ENCODE assay signal across 18 cellular contexts in the genomic region with DNA sequence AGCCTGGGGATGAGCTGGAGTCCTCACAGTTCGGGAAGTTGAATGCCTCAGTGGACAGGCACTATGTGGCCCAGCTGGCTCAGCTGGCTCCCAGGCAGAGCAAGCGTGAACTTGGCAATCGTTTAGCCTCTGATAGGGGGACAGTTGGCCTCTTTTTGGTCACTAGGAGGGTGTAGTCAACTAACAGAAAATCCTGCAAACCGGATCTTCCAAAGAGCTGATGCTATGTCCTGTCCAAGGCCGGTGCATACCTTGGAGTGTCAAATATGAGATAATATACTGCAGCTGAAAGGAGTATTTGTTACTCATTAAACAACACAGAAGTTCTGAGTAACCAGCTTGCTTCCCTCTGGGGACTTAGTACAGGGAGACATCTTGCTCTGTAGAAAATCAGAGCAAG.
DNase-seq lines count a peak whose midpoint lies in the region; ATAC-seq, FAIRE-seq and TF ChIP-seq lines count a peak whose summit lies in the region.
"Had no signal": no experiment of that assay in that cellular context is flagged by ENCODE, and none has a peak within 500 bp of the region (broad histone marks: within the 10 kb centered on the region; RNA-seq: fewer than 3 reads in every experiment).

No MANE protein-coding gene starts in this region.

- TF ChIP-seq CTCF in Caco-2 (IDR thresholded peaks at IDR 0.05; ENCODE audit: insufficient read depth in 1 of 2, low read depth in 1 of 2, low read length in 1 of 2, severe bottlenecking in 1 of 2, unreplicated experiment in 1 of 2) (no peak), epithelial cell of proximal tubule (conservative IDR thresholded peaks at IDR 0.05; ENCODE audit: low read depth, low read length) (no peak), kidney (IDR thresholded peaks at IDR 0.05; ENCODE audit: borderline replicate concordance, extremely low read depth, insufficient read depth) (no peak), progenitor cell of endocrine pancreas (IDR thresholded peaks at IDR 0.05; ENCODE audit: unreplicated experiment) (no peak)

- H3K36me3 Mint-ChIP-seq in Caco-2 (ENCODE audit: insufficient read depth, unreplicated experiment) (no peaks in the 10 kb centered on the region), progenitor cell of endocrine pancreas (ENCODE audit: insufficient read depth) (no peaks in the 10 kb centered on the region)
- H3K36me3 Mint-ChIP-seq: CD14-positive monocyte had no signal

- peaks cover 13% of the 10 kb centered on the region for H3K4me1 ChIP-seq in Caco-2
- peaks cover 0 to 12% of the 10 kb centered on the region in 2 donors for H3K4me1 ChIP-seq in kidney (ENCODE audit: control insufficient read depth in 1 of 2, insufficient read depth in 1 of 2, low read depth in 1 of 2, low read length in 2 of 2)

- H3K4me1 Mint-ChIP-seq in Caco-2 (ENCODE audit: low read depth, unreplicated experiment): peaks cover 7% of the 10 kb centered on the region
- H3K4me1 Mint-ChIP-seq in progenitor cell of endocrine pancreas (ENCODE audit: low read depth): peaks cover 18% of the 10 kb centered on the region

- H3K9me3 Mint-ChIP-seq in Caco-2 (ENCODE audit: unreplicated experiment) (no peaks in the 10 kb centered on the region), progenitor cell of endocrine pancreas (ENCODE audit: low read depth) (peaks cover 12% of the 10 kb centered on the region)

- H3K9ac ChIP-seq in kidney (ENCODE audit: low read length in 2 of 2): no peak overlapping the region
- H3K9ac ChIP-seq: GM23248, SK-N-SH had no signal

- H3K27me3 ChIP-seq in Caco-2 (replicated peaks; ENCODE audit: control insufficient read depth, insufficient read depth, low read length): no peaks in the 10 kb centered on the region

- H3K4me3 ChIP-seq in Caco-2 (ENCODE audit: low read depth, low read length): no peak overlapping the region
- H3K4me3 ChIP-seq in epithelial cell of proximal tubule (ENCODE audit: low read depth, low read length): no peak overlapping the region
- no peak overlapping the region for H3K4me3 ChIP-seq in kidney (ENCODE audit: low read length in 2 of 2)
- H3K4me3 ChIP-seq: GM23248 had no signal

- peak overlapping the region; percentile 36 to 74 for H3K27ac ChIP-seq in kidney (ENCODE audit: low read depth in 2 of 2, low read length in 2 of 2)
- H3K27ac ChIP-seq: GM23248 had no signal

- CTCF ChIA-PET in Caco-2 (lab: Charles Lee): interaction anchor here (0.8 to 1.0 kb wide), 4 partner anchors 93 to 605 kb away, joined by 3 read pairs; no protein-coding TSS in a partner anchor

- DNase-seq in Caco-2 (peak; percentile 36 to 42), epithelial cell of proximal tubule (ENCODE audit: low read depth) (peak; percentile 40), kidney (no peak), renal cortical epithelial cell (ENCODE audit: low read depth) (peak; percentile 63), GM19239 (ENCODE audit: insufficient read length, low spot score) (no peak), progenitor cell of endocrine pancreas (ENCODE audit: low spot score, unreplicated experiment) (no peak)
- DNase-seq: GM23248, HCEC 1CT, MM.1S, NCI-H1105, NCI-H1694, NCI-H510A treated with DMSO at 0.1 percent for 48 hours, RPMI8226, SHP77 treated with DMSO at 0.1 percent for 48 hours, SK-N-SH had no signal

- ATAC-seq in GM18867 (IDR thresholded peaks at IDR 0.05; ENCODE audit: unreplicated experiment): no peak

- H3K4me3 Mint-ChIP-seq in Caco-2 (ENCODE audit: unreplicated experiment): no peak overlapping the region
- H3K4me3 Mint-ChIP-seq in progenitor cell of endocrine pancreas (ENCODE audit: low read depth): no peak overlapping the region
- H3K4me3 Mint-ChIP-seq: CD14-positive monocyte had no signal

- H3K9me3 ChIP-seq in Caco-2: no peaks in the 10 kb centered on the region
- H3K9me3 ChIP-seq in kidney (ENCODE audit: control insufficient read depth in 1 of 2, low read length in 2 of 2): no peaks in the 10 kb centered on the region
- H3K9me3 ChIP-seq: SK-N-SH had no signal

- H3K27ac Mint-ChIP-seq in Caco-2 (ENCODE audit: unreplicated experiment) (no peak overlapping the region), progenitor cell of endocrine pancreas (no peak overlapping the region)
- H3K27ac Mint-ChIP-seq: CD14-positive monocyte had no signal

- BruUV-seq in Caco-2 (replicated peaks; lab: Mats Ljungman, UMichigan): no TSS peak

- H3K27me3 Mint-ChIP-seq in Caco-2 (ENCODE audit: insufficient read depth, unreplicated experiment): peaks cover 4% of the 10 kb centered on the region
- peaks cover 8% of the 10 kb centered on the region for H3K27me3 Mint-ChIP-seq in progenitor cell of endocrine pancreas

- intact Hi-C loops in Caco-2 (cut with micrococcal nuclease; ENCODE audit: unreplicated experiment): no loop called here
- intact Hi-C loops in kidney (cut with DNase I): no loop called here

- POLR2A ChIA-PET in Caco-2 (lab: Charles Lee): no interaction called here

- FAIRE-seq in kidney (lab: Jason Lieb, UNC) (no peak), GM19239 (lab: Jason Lieb, UNC) (no peak)
- FAIRE-seq: G401.6 had no signal

- no peaks in the 10 kb centered on the region for H3K36me3 ChIP-seq in Caco-2 (ENCODE audit: control insufficient read depth, insufficient read depth, low read length)
- no peaks in the 10 kb centered on the region for H3K36me3 ChIP-seq in kidney (ENCODE audit: control insufficient read depth in 1 of 2, insufficient read depth in 2 of 2, low read length in 2 of 2)

Comparison
In these comparisons a context has a peak if more than half of its experiments do, and no peak if none do; other contexts are left out.
1. DNase-seq: peak in Caco-2 (2 of 2), epithelial cell of proximal tubule (single experiment) and renal cortical epithelial cell (single experiment); none in kidney (single experiment), GM19239 (single experiment) and progenitor cell of endocrine pancreas (single experiment).